ENCODE assay signal across 1 cellular context in genomic region chr7:4894482-4894881, GRCh38.
TF ChIP-seq lines count a peak whose summit lies in the region.

No MANE protein-coding gene starts in this region.

TF ChIP-seq in K562, 482 proteins besides CTCF, POLR2A, EP300 and RAD21:
- TF ChIP-seq FOSL1 (tag; conservative IDR thresholded peaks at IDR 0.05) (no peak), ZNF253 (CRISPR knock-in tag; conservative IDR thresholded peaks at IDR 0.05) (no peak), SNRNP70 (optimal IDR thresholded peaks at IDR 0.05; ENCODE audit: low read depth, low read length) (no peak), NR3C1 (CRISPR knock-in tag; IDR thresholded peaks at IDR 0.05) (no peak), SMAD1 (IDR thresholded peaks at IDR 0.05; ENCODE audit: low read depth, low read length, partially characterized antibody) (no peak), ZHX1 (conservative IDR thresholded peaks at IDR 0.05; ENCODE audit: low read length) (no peak), MXI1 (IDR thresholded peaks at IDR 0.05; ENCODE audit: low read depth, low read length) (no peak), KHSRP (IDR thresholded peaks at IDR 0.05) (no peak), CREB1 (IDR thresholded peaks at IDR 0.05) (no peak), CREB1 (CRISPR knock-in tag; IDR thresholded peaks at IDR 0.05) (no peak), HDAC3 (IDR thresholded peaks at IDR 0.05; ENCODE audit: borderline replicate concordance, partially characterized antibody) (no peak), SMARCE1 (IDR thresholded peaks at IDR 0.05) (no peak), HMBOX1 (IDR thresholded peaks at IDR 0.05) (no peak), BRF1 (IDR thresholded peaks at IDR 0.05; ENCODE audit: borderline replicate concordance, extremely low read depth, insufficient read length) (no peak), MTA1 (IDR thresholded peaks at IDR 0.05; ENCODE audit: borderline replicate concordance) (no peak), WHSC1 (IDR thresholded peaks at IDR 0.05; ENCODE audit: low read length) (no peak), E2F3 (CRISPR knock-in tag; IDR thresholded peaks at IDR 0.05) (no peak), EZH2 (IDR thresholded peaks at IDR 0.05; ENCODE audit: borderline replicate concordance, low read depth, low read length) (no peak), BRD9 (IDR thresholded peaks at IDR 0.05; ENCODE audit: low read depth, partially characterized antibody) (no peak), CHD4 (IDR thresholded peaks at IDR 0.05; ENCODE audit: insufficient read depth, insufficient replicate concordance, low read depth, low read length, poor library complexity, severe bottlenecking) (no peak), SMARCB1 (IDR thresholded peaks at IDR 0.05; ENCODE audit: insufficient read length, low read depth) (no peak)
TF ChIP-seq in K562: peak in this region for 0.
